20 cellular contexts compared by ENCODE assay signal in genomic region chr5:138783976-138784375, GRCh38.
"Had no signal": no experiment of that assay in that cellular context is flagged by ENCODE, and none has a peak within 500 bp of the region (broad histone marks: within the 10 kb centered on the region; RNA-seq: fewer than 3 reads in every experiment).

No MANE protein-coding gene starts in this region.

- H3K4me1 ChIP-seq: Peyer's patch, SJCRH30 had no signal

- DNase-seq: Karpas-422, KG1, MG63, NCI-H1092 treated with DMSO at 0.1 percent for 48 hours, NCI-H1436, NCI-H187, NCI-H2029, NCI-H2081 treated with DMSO at 0.1 percent for 48 hours, NCI-H2171, NCI-H446, NCI-H510A, NCI-H524 treated with DMSO at 0.1 percent for 48 hours, NCI-H69, NCI-H774, OCI-M1, PC-9, Peyer's patch, SHP77 treated with DMSO at 0.1 percent for 48 hours, SJCRH30 had no signal

- H3K4me3 ChIP-seq: MG63, PC-9, Peyer's patch, SJCRH30 had no signal

- H2AFZ ChIP-seq: PC-9 had no signal

- H3K4me2 ChIP-seq: PC-9 had no signal

- ATAC-seq: Right ventricle myocardium inferior had no signal

- H3K27me3 ChIP-seq: MG63, Peyer's patch, SJCRH30 had no signal

- H3K27ac ChIP-seq: PC-9, Peyer's patch, SJCRH30 had no signal

- H3K9me3 ChIP-seq: MG63, Peyer's patch, SJCRH30 had no signal
